In genomic region chr3:115615451-115615850, GRCh38 we compare ENCODE assay signal across 21 cellular contexts. TPM values are rescaled to one million over a fixed set of nuclear protein-coding genes. Genes with fewer than 3 reads are reported as not detected.
"Had no signal": no experiment of that assay in that cellular context is flagged by ENCODE, and none has a peak within 500 bp of the region (broad histone marks: within the 10 kb centered on the region; RNA-seq: fewer than 3 reads in every experiment).

No MANE protein-coding gene starts in this region.

- DNase-seq: activated CD4-positive, alpha-beta T cell treated with anti-CD3 and anti-CD28 coated beads, Interleukin-2, amount 10 ng/mL, durations not matched to agents 24 days and 14 days; activated CD8-positive, alpha-beta memory T cell treated with anti-CD3 and anti-CD28 coated beads, Interleukin-2, amount 10 ng/mL, durations not matched to agents 7 days and 5 days; activated CD8-positive, alpha-beta T cell treated with anti-CD3 and anti-CD28 coated beads for 36 hours; activated gamma-delta T cell treated with Interleukin-2 at 50 U/mL for 16 hours; activated T-cell treated with anti-CD3 and anti-CD28 coated beads for 4 hours; anterior cingulate cortex; body of pancreas; effector CD4-positive, alpha-beta T cell; erythroblast; glutamatergic neuron; left lung; naive thymus-derived CD4-positive, alpha-beta T cell; posterior cingulate gyrus; sigmoid colon; stimulated activated CD4-positive, alpha-beta T cell treated with anti-CD3 and anti-CD28 coated beads, Interleukin-15, amount 100 ng/mL, for 24 hours; stomach; uterus had no signal

- H3K4me3 ChIP-seq: body of pancreas, cardiac muscle cell, hepatocyte, left lung, lung, sigmoid colon, smooth muscle cell, stomach, uterus had no signal

- H3K4me2 ChIP-seq: hepatocyte, smooth muscle cell had no signal

- H3K27me3 ChIP-seq: body of pancreas, cardiac muscle cell, hepatocyte, left lung, sigmoid colon, stomach, uterus had no signal

- H3K27ac ChIP-seq: body of pancreas, cardiac muscle cell, hepatocyte, left lung, sigmoid colon, stomach, uterus had no signal

- H2AFZ ChIP-seq: hepatocyte had no signal

- H3K9me3 ChIP-seq: body of pancreas, left lung, sigmoid colon, stomach, uterus had no signal

- H3K36me3 ChIP-seq: cardiac muscle cell, left lung, sigmoid colon, stomach, uterus had no signal

- H3K4me1 ChIP-seq: body of pancreas, left lung, sigmoid colon, stomach, uterus had no signal

- H3K79me2 ChIP-seq: hepatocyte had no signal

RNA-seq across cellular contexts. Expression of gene GAP43, which starts 7.9 kb away (rescaled TPM):
- total RNA-seq: activated CD4-positive, alpha-beta T cell treated with anti-CD3 and anti-CD28 coated beads, Interleukin-2, amount 10 ng/mL, durations not matched to agents 24 days and 14 days; activated CD8-positive, alpha-beta memory T cell treated with anti-CD3 and anti-CD28 coated beads, Interleukin-2, amount 10 ng/mL, durations not matched to agents 7 days and 5 days; activated CD8-positive, alpha-beta T cell treated with anti-CD3 and anti-CD28 coated beads for 36 hours; naive thymus-derived CD4-positive, alpha-beta T cell had no signal
- polyA plus RNA-seq: naive thymus-derived CD4-positive, alpha-beta T cell had no signal
